ENCODE assay signal across 22 cellular contexts in the genomic region with DNA sequence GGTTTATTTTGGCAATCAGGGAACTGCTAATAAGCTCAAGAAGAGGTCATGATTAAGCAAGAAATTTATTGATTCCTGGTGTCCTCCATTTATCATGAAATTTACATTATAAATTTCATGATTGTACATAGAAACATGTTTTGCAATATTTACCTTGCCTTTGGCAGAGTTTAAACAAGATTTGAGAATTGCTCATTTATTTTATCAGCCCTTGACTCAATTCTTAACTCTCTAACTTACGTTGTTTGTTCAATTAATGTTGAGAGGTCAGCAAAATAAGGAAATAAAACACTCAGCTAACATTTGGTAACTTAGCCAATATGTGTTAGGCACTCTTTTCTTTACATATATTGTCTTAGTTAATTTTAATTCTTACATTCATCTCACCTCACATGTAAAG.
"Had no signal": no experiment of that assay in that cellular context is flagged by ENCODE, and none has a peak within 500 bp of the region (broad histone marks: within the 10 kb centered on the region; RNA-seq: fewer than 3 reads in every experiment).

No MANE protein-coding gene starts in this region.

- FAIRE-seq: HTR-8/SVneo, K562 had no signal

- H3K9ac ChIP-seq: KMS-11 had no signal

- H3K4me3 ChIP-seq: K562, SJSA1, SK-N-MC had no signal

- H3K4me2 ChIP-seq: KMS-11 had no signal

- H3K4me1 ChIP-seq: SJSA1 had no signal

- DNase-seq: Kasumi-1, NCI-H1092, NCI-H1105 treated with DMSO at 0.1 percent for 48 hours, NCI-H1436, NCI-H187, NCI-H2029, NCI-H2081 treated with DMSO at 0.1 percent for 48 hours, NCI-H2171, NCI-H446, NCI-H510A, NCI-H524 treated with DMSO at 0.1 percent for 48 hours, NCI-H69, NCI-H774, Right ventricle myocardium superior, SIG-M5 had no signal

- ATAC-seq: K562, Panc1 had no signal

- H3K36me3 ChIP-seq: SJSA1 had no signal

- H3K9me3 ChIP-seq: SJSA1 had no signal

- H3K27ac ChIP-seq: HL-60, KMS-11, SJSA1, SK-N-MC had no signal
